In the genomic region with DNA sequence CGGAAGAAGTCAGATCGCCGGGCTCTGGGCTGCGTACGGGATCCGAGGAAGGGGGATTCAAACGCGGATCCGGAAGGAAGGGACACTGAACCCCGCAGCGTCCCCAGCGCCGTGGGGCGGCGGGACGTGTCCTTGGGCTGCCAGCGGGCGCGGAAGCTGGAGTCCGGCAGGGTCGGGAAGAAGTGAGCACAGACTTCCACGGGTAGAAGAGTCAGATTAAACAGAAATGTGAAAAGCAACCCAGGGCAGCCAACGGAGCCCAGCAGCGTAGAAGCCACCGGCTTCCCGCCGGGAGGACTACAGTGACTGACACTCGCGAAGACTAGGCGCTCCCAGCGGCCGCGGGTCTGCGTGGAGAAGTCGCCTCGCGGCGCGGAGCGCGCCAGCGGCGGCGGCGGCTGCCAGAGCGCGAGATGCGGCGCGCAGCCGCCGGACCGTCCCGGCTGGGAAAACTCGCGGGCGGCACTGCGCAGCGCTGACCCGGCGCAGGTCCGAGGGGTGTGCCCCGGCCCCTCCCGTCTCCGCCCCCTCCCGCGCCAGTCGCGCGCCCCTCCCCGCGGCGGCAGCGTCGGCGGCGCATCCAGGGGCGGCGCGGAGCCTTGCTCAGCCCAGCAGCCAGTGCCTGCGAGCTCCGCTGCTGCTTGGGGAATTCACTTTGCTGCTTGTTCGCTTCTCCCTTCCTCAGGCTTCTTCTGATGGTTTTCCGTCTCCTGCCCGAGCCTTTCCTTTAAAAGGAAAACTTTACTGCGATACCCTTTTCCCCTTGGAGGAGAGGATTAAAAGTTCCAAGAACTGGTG, we compare ENCODE assay signal across 8 cellular contexts. TPM values are rescaled to one million over a fixed set of nuclear protein-coding genes. Genes with fewer than 3 reads are reported as not detected.
DNase-seq lines count a peak whose midpoint lies in the region; ATAC-seq, FAIRE-seq and TF ChIP-seq lines count a peak whose summit lies in the region.

A gene (plus strand): TSS at position 618 of the 798 bp plus-strand sequence. CDS start 239 bp downstream, outside the sequence.

- TF ChIP-seq EP300 in Ishikawa (IDR thresholded peaks at IDR 0.05; ENCODE audit: borderline replicate concordance): no peak

- TF ChIP-seq CTCF in WI38 (IDR thresholded peaks at IDR 0.05; ENCODE audit: low read depth, low read length): no peak

- DNase-seq in GM03348 (ENCODE audit: low spot score): peak; percentile 88
- peak; percentile 78 for DNase-seq in fibroblast of gingiva (ENCODE audit: low read depth)
- peak; percentile 77 for DNase-seq in myocyte (ENCODE audit: low read depth)
- DNase-seq in urothelium cell line (ENCODE audit: low spot score): peak; percentile 85

- no peak for TF ChIP-seq RAD21 in Ishikawa (IDR thresholded peaks at IDR 0.05; ENCODE audit: low read depth)

- no peak for FAIRE-seq in urothelium cell line (lab: Jason Lieb, UNC)

- H3K4me3 ChIP-seq in WI38 (ENCODE audit: low read depth, low read length): peak within 1 kb of the TSS; percentile 65

- ATAC-seq in GM21529 (IDR thresholded peaks at IDR 0.05; ENCODE audit: unreplicated experiment) (peak; percentile 49), HG03469 (IDR thresholded peaks at IDR 0.05; ENCODE audit: unreplicated experiment) (no peak)

TF ChIP-seq in Ishikawa, 13 proteins besides CTCF, POLR2A, EP300 and RAD21:
- 0 out of 2 replicates have a peak, but pooled peaks have one; percentile 5 for TF ChIP-seq TEAD4 (IDR thresholded peaks at IDR 0.05)
- TF ChIP-seq CREB1 (IDR thresholded peaks at IDR 0.05; ENCODE audit: low read depth): no peak
- TF ChIP-seq, protein P1, sequence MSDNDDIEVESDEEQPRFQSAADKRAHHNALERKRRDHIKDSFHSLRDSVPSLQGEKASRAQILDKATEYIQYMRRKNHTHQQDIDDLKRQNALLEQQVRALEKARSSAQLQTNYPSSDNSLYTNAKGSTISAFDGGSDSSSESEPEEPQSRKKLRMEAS (IDR thresholded peaks at IDR 0.05): 0 out of 2 replicates have a peak, but pooled peaks have one; percentile 18
- peak; percentile 23 for TF ChIP-seq ZBTB7A (IDR thresholded peaks at IDR 0.05; ENCODE audit: low read depth)
- TF ChIP-seq TAF1 (IDR thresholded peaks at IDR 0.05; ENCODE audit: low read depth): 0 out of 2 replicates have a peak, but pooled peaks have one; percentile 27

RNA-seq across cellular contexts. Expression of the gene that starts here (rescaled TPM):
- total RNA-seq in myocyte: 4.1 and 6.7 TPM in 2 replicates
- polyA plus RNA-seq in myocyte (2012): 3.9 TPM
